ENCODE assay signal across 23 cellular contexts in the genomic region with DNA sequence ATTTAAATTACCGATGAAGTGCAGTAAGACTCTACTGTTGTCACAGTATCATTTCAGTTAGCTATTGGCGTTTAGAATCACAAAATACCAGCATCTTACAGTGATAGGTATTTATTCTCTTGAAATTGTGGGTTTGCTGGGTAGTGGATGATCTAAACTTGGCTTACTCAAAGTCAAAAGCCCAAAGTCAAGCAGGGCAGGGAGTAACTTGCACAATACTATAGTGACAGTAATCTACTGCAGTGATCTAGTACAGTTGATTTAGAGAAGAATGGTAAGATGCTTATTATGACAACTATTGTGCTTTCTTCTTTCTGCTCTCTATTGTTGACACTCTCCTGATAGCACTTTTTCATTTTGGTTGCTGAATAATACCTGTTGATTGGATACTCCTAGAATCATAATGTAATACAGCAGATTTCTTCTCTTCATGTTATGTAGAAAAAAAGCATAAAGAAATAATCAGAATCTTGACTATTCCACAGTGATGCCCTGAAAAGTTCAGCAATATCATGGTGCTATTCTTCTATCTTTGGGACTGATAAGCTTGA.
"Had no signal": no experiment of that assay in that cellular context is flagged by ENCODE, and none has a peak within 500 bp of the region (broad histone marks: within the 10 kb centered on the region; RNA-seq: fewer than 3 reads in every experiment).

No MANE protein-coding gene starts in this region.

- H3K4me1 ChIP-seq: breast epithelium had no signal

- H3K27ac ChIP-seq: breast epithelium had no signal

- ATAC-seq: activated CD8-positive, alpha-beta T cell treated with anti-CD3 and anti-CD28 coated beads, Interleukin-2, amount 10 ng/mL, durations not matched to agents 7 days and 5 days; WTC11 had no signal

- H3K9me3 ChIP-seq: breast epithelium had no signal

- DNase-seq: activated CD4-positive, alpha-beta T cell treated with anti-CD3 and anti-CD28 coated beads for 48 hours; activated CD4-positive, alpha-beta T cell treated with anti-CD3 and anti-CD28 coated beads, Interleukin-2, amount 50 U/mL, for 4 hours; activated CD4-positive, CD25-positive, alpha-beta regulatory T cell treated with anti-CD3 and anti-CD28 coated beads, Interleukin-2, amount 50 U/mL, for 72 hours; activated CD8-positive, alpha-beta memory T cell treated with anti-CD3 and anti-CD28 coated beads, Interleukin-2, amount 50 U/mL, for 48 hours; activated CD8-positive, alpha-beta T cell treated with anti-CD3 and anti-CD28 coated beads, Interleukin-2, amount 10 ng/mL, durations not matched to agents 7 days and 5 days; activated effector memory CD4-positive, alpha-beta T cell treated with Interleukin-2 at 50 U/mL for 16 hours; activated naive CD4-positive, alpha-beta T cell treated with anti-CD3 and anti-CD28 coated beads for 36 hours; activated T-cell treated with anti-CD3 and anti-CD28 coated beads, Interleukin-2, amount 50 U/mL, for 1 hour; caudate nucleus; Karpas-422; MM.1S; NCI-H1105; NCI-H1436; NCI-H1694 treated with DMSO at 0.1 percent for 48 hours; NCI-H2029 treated with DMSO at 0.1 percent for 48 hours; NCI-H345; NCI-H510A; NCI-H526 treated with DMSO at 0.1 percent for 48 hours; NCI-H82 had no signal

- H3K27me3 ChIP-seq: breast epithelium had no signal

- H3K4me3 Mint-ChIP-seq: activated CD8-positive, alpha-beta T cell treated with anti-CD3 and anti-CD28 coated beads, Interleukin-2, amount 10 ng/mL, durations not matched to agents 7 days and 5 days; activated naive CD4-positive, alpha-beta T cell treated with anti-CD3 and anti-CD28 coated beads for 36 hours; activated naive CD8-positive, alpha-beta T cell; T-helper 1 cell treated with Interleukin-12 subunit alpha and Interleukin-12 subunit beta and Interleukin-4 antibody, amounts not matched to agents 30 μg/mL and 1 μg/mL, for 36 hours; WTC11 had no signal

- H3K27me3 Mint-ChIP-seq: activated naive CD8-positive, alpha-beta T cell had no signal

- H3K36me3 Mint-ChIP-seq: WTC11 had no signal

- H3K27ac Mint-ChIP-seq: activated CD8-positive, alpha-beta T cell treated with anti-CD3 and anti-CD28 coated beads, Interleukin-2, amount 10 ng/mL, durations not matched to agents 7 days and 5 days; activated naive CD4-positive, alpha-beta T cell treated with anti-CD3 and anti-CD28 coated beads for 36 hours; activated naive CD8-positive, alpha-beta T cell; T-helper 1 cell treated with Interleukin-12 subunit alpha and Interleukin-12 subunit beta and Interleukin-4 antibody, amounts not matched to agents 30 μg/mL and 1 μg/mL, for 36 hours; WTC11 had no signal

- H3K36me3 ChIP-seq: breast epithelium had no signal

- H3K9me3 Mint-ChIP-seq: activated naive CD4-positive, alpha-beta T cell treated with anti-CD3 and anti-CD28 coated beads for 36 hours; T-helper 1 cell treated with Interleukin-12 subunit alpha and Interleukin-12 subunit beta and Interleukin-4 antibody, amounts not matched to agents 30 μg/mL and 1 μg/mL, for 36 hours; WTC11 had no signal

- H3K4me3 ChIP-seq: breast epithelium had no signal
